Comparison of ENCODE assay signal across 8 cellular contexts in the genomic region with DNA sequence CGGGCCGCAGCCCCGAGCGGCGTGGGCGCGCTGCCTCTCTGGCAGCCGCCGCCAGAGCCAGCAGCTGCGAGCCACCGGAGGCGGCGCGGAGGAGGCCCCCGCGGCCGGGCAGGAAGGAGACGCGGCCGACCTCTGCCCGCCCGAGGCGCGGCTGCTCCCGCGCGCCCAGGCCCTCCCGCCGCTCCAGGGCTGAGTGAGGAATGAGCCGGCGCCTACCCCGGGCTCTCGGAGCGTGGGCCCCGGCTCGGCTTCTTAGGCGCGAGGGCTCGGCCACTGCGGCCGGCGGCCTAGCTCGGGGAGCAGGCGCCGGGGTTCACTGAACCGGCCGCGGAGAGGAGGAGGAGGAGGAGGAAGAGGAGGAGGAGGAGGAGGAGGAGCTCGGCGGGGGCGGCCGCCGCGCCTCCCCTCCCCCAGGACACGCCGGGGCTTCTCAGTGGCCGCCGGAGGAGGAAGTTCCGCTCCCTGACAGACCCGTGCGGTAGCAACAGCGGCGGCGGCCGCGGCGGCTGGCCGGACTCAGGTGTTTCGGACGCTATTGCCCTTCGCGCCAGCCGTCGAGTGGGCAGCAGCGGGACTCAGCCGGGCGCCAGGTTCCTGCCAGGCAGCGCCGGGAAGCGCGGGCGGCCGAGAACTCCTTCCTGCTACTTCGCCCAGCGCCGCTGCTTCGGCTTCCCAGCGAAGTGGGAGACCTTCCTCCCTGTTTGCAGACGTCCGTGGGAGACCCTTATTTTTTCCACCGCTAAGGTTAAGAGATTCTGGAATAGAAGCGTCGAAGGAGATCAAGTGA. TPM values are rescaled to one million over a fixed set of nuclear protein-coding genes. Genes with fewer than 3 reads are reported as not detected.
DNase-seq lines count a peak whose midpoint lies in the region; ATAC-seq and TF ChIP-seq lines count a peak whose summit lies in the region.

A gene (plus strand): TSS at position 468 of the 787 bp plus-strand sequence. CDS start 735 bp downstream, outside the sequence.

- peak within 1 kb of the TSS; percentile 82 to 88 for H3K4me3 ChIP-seq in duodenal mucosa (ENCODE audit: low read depth in 1 of 2, low read length in 2 of 2)
- peak within 1 kb of the TSS; percentile 82 for H3K4me3 ChIP-seq in lower lobe of right lung

- CTCF ChIA-PET in activated CD4-positive, alpha-beta memory T cell treated with anti-CD3 and anti-CD28 coated beads, Interleukin-2, amount 10 ng/mL, durations not matched to agents 7 days and 5 days (lab: Charles Lee), result interaction anchor here (1.0 to 1.3 kb wide), 4 partner anchors 9 to 528 kb away, joined by 3 to 4 read pairs (median 4); a partner anchor contains a TSS

- POLR2A ChIA-PET in activated CD4-positive, alpha-beta memory T cell treated with anti-CD3 and anti-CD28 coated beads, Interleukin-2, amount 10 ng/mL, durations not matched to agents 7 days and 5 days (lab: Charles Lee), result interaction anchor here (0.6 to 3.1 kb wide), 13 partner anchors 8 to 562 kb away, joined by 3 to 14 read pairs (median 4); a partner anchor contains a TSS

- H3K9me3 Mint-ChIP-seq in activated CD4-positive, alpha-beta memory T cell treated with anti-CD3 and anti-CD28 coated beads, Interleukin-2, amount 10 ng/mL, durations not matched to agents 7 days and 5 days, result no peaks in the 10 kb centered on the region

- peak within 1 kb of the TSS; percentile 92 for H3K4me3 Mint-ChIP-seq in activated CD4-positive, alpha-beta memory T cell treated with anti-CD3 and anti-CD28 coated beads, Interleukin-2, amount 10 ng/mL, durations not matched to agents 7 days and 5 days

- TF ChIP-seq CTCF in AG09319 (IDR thresholded peaks at IDR 0.05; ENCODE audit: low read depth, low read length) (no peak), lower lobe of right lung (IDR thresholded peaks at IDR 0.05) (no peak)

- peaks cover 23 to 41% of the 10 kb centered on the region in 2 donors for H3K4me1 ChIP-seq in duodenal mucosa (ENCODE audit: control insufficient read depth in 1 of 2, insufficient read depth in 2 of 2, low read length in 2 of 2)
- peaks cover 47% of the 10 kb centered on the region for H3K4me1 ChIP-seq in lower lobe of right lung

- peaks cover 56% of the 10 kb centered on the region for H3K4me1 Mint-ChIP-seq in activated CD4-positive, alpha-beta memory T cell treated with anti-CD3 and anti-CD28 coated beads, Interleukin-2, amount 10 ng/mL, durations not matched to agents 7 days and 5 days

- DNase-seq in AG09319 (ENCODE audit: extremely low read depth, low read depth) (peak; percentile 54), NCI-H748 (lab: John Stamatoyannopoulos, UW; ENCODE audit: unreplicated experiment) (peak; percentile 89), lower lobe of right lung (peak; percentile 95)
- peak; percentile 81 for DNase-seq in activated CD4-positive, alpha-beta memory T cell treated with anti-CD3 and anti-CD28 coated beads, Interleukin-2, amount 10 ng/mL, durations not matched to agents 7 days and 5 days
- DNase-seq in stimulated activated CD4-positive, alpha-beta T cell treated with anti-CD3 and anti-CD28 coated beads, TNF-alpha, amount 100 ng/mL, for 4 hours (ENCODE audit: low read depth in 3 of 3), result peak; percentile 55 to 61 (median 58)

- H3K9me3 ChIP-seq in duodenal mucosa (ENCODE audit: control insufficient read depth in 1 of 2, low read length in 2 of 2), result no peaks in the 10 kb centered on the region
- H3K9me3 ChIP-seq in lower lobe of right lung, result no peaks in the 10 kb centered on the region

- ATAC-seq in GM18873 (IDR thresholded peaks at IDR 0.05; ENCODE audit: low FRiP score, unreplicated experiment), result peak; percentile 32
- ATAC-seq in HG03135 (IDR thresholded peaks at IDR 0.05; ENCODE audit: unreplicated experiment), result peak; percentile 64
- peak; percentile 94 to 95 for ATAC-seq in lower lobe of right lung

- intact Hi-C loops in lower lobe of right lung (cut with DNase I), result no loop called here

- H3K36me3 ChIP-seq in duodenal mucosa (ENCODE audit: control insufficient read depth in 1 of 2, insufficient read depth in 2 of 2, low read length in 2 of 2) (no peaks in the 10 kb centered on the region), lower lobe of right lung (no peaks in the 10 kb centered on the region)

- peak within 1 kb of the TSS; percentile 90 to 97 for H3K9ac ChIP-seq in duodenal mucosa (ENCODE audit: low read depth in 1 of 2, low read length in 2 of 2)

- H3K27ac ChIP-seq in duodenal mucosa (ENCODE audit: low read depth, low read length) (peak within 1 kb of the TSS; percentile 92), lower lobe of right lung (peak within 1 kb of the TSS; percentile 93)

- H3K27me3 ChIP-seq in duodenal mucosa (ENCODE audit: control insufficient read depth in 1 of 2, insufficient read depth in 2 of 2, low read length in 2 of 2) (no peaks in the 10 kb centered on the region), lower lobe of right lung (ENCODE audit: low read depth) (no peaks in the 10 kb centered on the region)

- peaks cover 3% of the 10 kb centered on the region for H3K36me3 Mint-ChIP-seq in activated CD4-positive, alpha-beta memory T cell treated with anti-CD3 and anti-CD28 coated beads, Interleukin-2, amount 10 ng/mL, durations not matched to agents 7 days and 5 days (ENCODE audit: low read depth)

- H3K27me3 Mint-ChIP-seq in activated CD4-positive, alpha-beta memory T cell treated with anti-CD3 and anti-CD28 coated beads, Interleukin-2, amount 10 ng/mL, durations not matched to agents 7 days and 5 days, result no peaks in the 10 kb centered on the region

- peak within 1 kb of the TSS; percentile 95 for H3K27ac Mint-ChIP-seq in activated CD4-positive, alpha-beta memory T cell treated with anti-CD3 and anti-CD28 coated beads, Interleukin-2, amount 10 ng/mL, durations not matched to agents 7 days and 5 days

RNA-seq across cellular contexts. Expression of the gene that starts here (rescaled TPM):
- 10 to 100 TPM; 33.8 to 35.0 TPM for total RNA-seq in activated CD4-positive, alpha-beta memory T cell treated with anti-CD3 and anti-CD28 coated beads, Interleukin-2, amount 10 ng/mL, durations not matched to agents 7 days and 5 days
- 39.6 TPM for total RNA-seq in lower lobe of right lung

Comparison
In these comparisons a context has a peak if more than half of its experiments do, and no peak if none do; other contexts are left out.
1. Peak in every context shown above with its lines: DNase-seq, ATAC-seq, H3K4me3 ChIP-seq and H3K27ac ChIP-seq.
2. ATAC-seq: peak in every context shown above with its lines; median percentile 94 in lower lobe of right lung; 64 in HG03135; 32 in GM18873.